In genomic region chr3:49757197-49757596, GRCh38 we compare ENCODE assay signal across 1 cellular context.
TF ChIP-seq lines count a peak whose summit lies in the region.

No MANE protein-coding gene starts in this region.

TF ChIP-seq in K562, 482 proteins besides CTCF, POLR2A, EP300 and RAD21:
- TF ChIP-seq CBFA2T3 (IDR thresholded peaks at IDR 0.05) (peak; percentile 61), TCF3 (CRISPR knock-in tag; IDR thresholded peaks at IDR 0.05) (peak; percentile 16; the same call in 1 of the 2 replicates), CBFA2T2 (conservative IDR thresholded peaks at IDR 0.05) (peak; percentile 36; the same call in 1 of the 2 replicates), ZNF224 (CRISPR knock-in tag; IDR thresholded peaks at IDR 0.05) (no peak)
